10 cellular contexts compared by ENCODE assay signal in the genomic region with DNA sequence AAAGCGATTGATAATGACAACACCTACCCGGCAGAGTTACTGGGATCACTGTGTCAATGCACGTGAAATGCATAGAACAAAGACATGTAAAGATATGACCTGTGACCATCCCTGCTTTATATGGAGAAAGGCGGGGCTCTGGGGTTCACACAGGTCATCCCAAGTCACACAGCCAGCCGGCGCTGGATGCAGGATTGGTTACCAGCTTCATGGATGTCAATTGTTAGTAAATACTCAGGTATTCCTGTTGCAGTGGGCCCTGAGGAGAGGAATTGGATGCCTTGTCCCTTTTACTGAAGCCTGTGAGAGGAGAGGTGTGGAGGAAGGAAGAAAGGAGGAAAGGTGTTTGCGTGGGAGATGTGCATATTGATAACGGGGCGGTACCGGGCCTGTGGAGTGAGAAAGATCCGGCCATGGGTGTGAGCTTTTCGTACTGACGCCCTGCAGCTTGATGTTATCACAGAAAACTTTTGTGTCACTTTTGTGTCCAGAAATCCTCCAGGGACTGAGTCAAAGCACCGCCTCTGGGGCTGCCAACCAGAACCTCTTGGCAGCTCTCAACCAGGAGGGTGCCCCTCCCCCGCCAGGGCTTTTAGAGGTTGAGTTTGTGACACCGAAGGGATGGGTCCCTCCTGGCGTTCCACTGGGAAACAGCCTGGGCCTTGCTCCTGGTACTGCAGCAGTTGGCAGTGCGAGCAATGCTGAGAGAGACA.
DNase-seq lines count a peak whose midpoint lies in the region; ATAC-seq and TF ChIP-seq lines count a peak whose summit lies in the region.
"Had no signal": no experiment of that assay in that cellular context is flagged by ENCODE, and none has a peak within 500 bp of the region (broad histone marks: within the 10 kb centered on the region; RNA-seq: fewer than 3 reads in every experiment).

No MANE protein-coding gene starts in this region.

- DNase-seq in astrocyte of the hippocampus (ENCODE audit: low read depth, low spot score), result peak; percentile 51
- peak; percentile 74 for DNase-seq in right atrium auricular region (ENCODE audit: low spot score)
- DNase-seq in prostate gland (ENCODE audit: low spot score), result peak; percentile 44
- no peak for DNase-seq in T-helper 2 cell
- no peak for DNase-seq in lower lobe of right lung
- DNase-seq in activated CD8-positive, alpha-beta memory T cell treated with anti-CD3 and anti-CD28 coated beads, Interleukin-2, amount 50 U/mL, for 4 hours, result no peak
- DNase-seq: KG1, NCI-H1930 had no signal

- H3K9ac ChIP-seq in ES-I3 (ENCODE audit: low read depth, low read length), result peak overlapping the region; percentile 36; the same call in 1 of the 2 replicates

- H3K27ac ChIP-seq in right atrium auricular region (peak overlapping the region; percentile 64 to 68), prostate gland (peak overlapping the region; percentile 64 to 71), lower lobe of right lung (no peak overlapping the region)

- no peak for TF ChIP-seq POLR2A in prostate gland (IDR thresholded peaks at IDR 0.05)

- intact Hi-C loops in prostate gland (cut with DNase I) (no loop called here), lower lobe of right lung (cut with DNase I) (no loop called here)

- no peaks in the 10 kb centered on the region for H3K9me3 ChIP-seq in ES-I3 (ENCODE audit: control insufficient read depth, insufficient read depth, low read length)
- no peaks in the 10 kb centered on the region for H3K9me3 ChIP-seq in right atrium auricular region
- no peaks in the 10 kb centered on the region for H3K9me3 ChIP-seq in prostate gland
- H3K9me3 ChIP-seq in lower lobe of right lung, result no peaks in the 10 kb centered on the region

- peaks cover 39% of the 10 kb centered on the region for H3K4me1 ChIP-seq in ES-I3 (ENCODE audit: insufficient read depth, low read length)
- peaks cover 0 to 14% of the 10 kb centered on the region in 2 donors for H3K4me1 ChIP-seq in right atrium auricular region
- H3K4me1 ChIP-seq in prostate gland (replicated peaks), result peaks cover 5% of the 10 kb centered on the region
- no peaks in the 10 kb centered on the region for H3K4me1 ChIP-seq in lower lobe of right lung

- H3K27me3 ChIP-seq in right atrium auricular region, result no peaks in the 10 kb centered on the region
- H3K27me3 ChIP-seq in prostate gland (replicated peaks; ENCODE audit: insufficient read depth), result no peaks in the 10 kb centered on the region
- no peaks in the 10 kb centered on the region for H3K27me3 ChIP-seq in lower lobe of right lung (ENCODE audit: low read depth)

- no peak for ATAC-seq in lower lobe of right lung
- ATAC-seq in activated CD4-positive, CD25-positive, alpha-beta regulatory T cell treated with anti-CD3 and anti-CD28 coated beads, Interleukin-2, amount 50 U/mL, for 24 hours, result no peak

- TF ChIP-seq CTCF in right atrium auricular region (IDR thresholded peaks at IDR 0.05) (no peak), prostate gland (IDR thresholded peaks at IDR 0.05) (peak in 1 of 4 experiments; percentile 7), lower lobe of right lung (IDR thresholded peaks at IDR 0.05) (no peak)

- 24% methylated on average over 18 of the region's 18 CpGs for WGBS in prostate gland

- H3K4me3 ChIP-seq in right atrium auricular region, result no peak overlapping the region
- no peak overlapping the region for H3K4me3 ChIP-seq in prostate gland
- H3K4me3 ChIP-seq in lower lobe of right lung, result no peak overlapping the region

- H3K36me3 ChIP-seq in ES-I3 (ENCODE audit: insufficient read depth, low read length) (no peaks in the 10 kb centered on the region), right atrium auricular region (peaks cover 10% of the 10 kb centered on the region), prostate gland (no peaks in the 10 kb centered on the region), lower lobe of right lung (peaks cover 46% of the 10 kb centered on the region)

Comparison
In these comparisons a context has a peak if more than half of its experiments do, and no peak if none do; other contexts are left out.
1. DNase-seq: peak in astrocyte of the hippocampus (single experiment), right atrium auricular region (single experiment) and prostate gland (single experiment); none in T-helper 2 cell (0 of 5), lower lobe of right lung (single experiment) and activated CD8-positive, alpha-beta memory T cell treated with anti-CD3 and anti-CD28 coated beads, Interleukin-2, amount 50 U/mL, for 4 hours (single experiment).